In genomic region chr5:159605585-159605984, GRCh38 we compare ENCODE assay signal across 1 cellular context.
TF ChIP-seq lines count a peak whose summit lies in the region.

No MANE protein-coding gene starts in this region.

TF ChIP-seq in H1, 55 proteins besides CTCF, POLR2A, EP300 and RAD21:
- TF ChIP-seq NANOG (IDR thresholded peaks at IDR 0.05; ENCODE audit: insufficient read depth, low read depth, low read length, poor library complexity, severe bottlenecking) = no peak
- no peak for TF ChIP-seq SIRT6 (IDR thresholded peaks at IDR 0.05; ENCODE audit: low read length)
- no peak for TF ChIP-seq CHD1 (IDR thresholded peaks at IDR 0.05; ENCODE audit: low read depth, low read length)
- TF ChIP-seq CHD2 (IDR thresholded peaks at IDR 0.05; ENCODE audit: low read length) = no peak
- TF ChIP-seq MAX (IDR thresholded peaks at IDR 0.05) = no peak
- TF ChIP-seq YY1 (IDR thresholded peaks at IDR 0.05; ENCODE audit: low read depth, low read length) = no peak
- no peak for TF ChIP-seq RBBP5 (IDR thresholded peaks at IDR 0.05; ENCODE audit: borderline replicate concordance, low read depth, low read length)
- TF ChIP-seq CEBPB (IDR thresholded peaks at IDR 0.05; ENCODE audit: low read depth, low read length) = no peak
- no peak for TF ChIP-seq BCL11A (IDR thresholded peaks at IDR 0.05; ENCODE audit: low read depth in 2 of 2, low read length in 2 of 2)
- TF ChIP-seq SP1 (IDR thresholded peaks at IDR 0.05; ENCODE audit: low read depth, low read length) = no peak
- TF ChIP-seq RFX5 (IDR thresholded peaks at IDR 0.05; ENCODE audit: borderline replicate concordance, low read depth, low read length) = no peak
- no peak for TF ChIP-seq TBP (IDR thresholded peaks at IDR 0.05; ENCODE audit: low read depth, low read length)
- no peak for TF ChIP-seq SP4 (IDR thresholded peaks at IDR 0.05; ENCODE audit: low read length)
- no peak for TF ChIP-seq EGR1 (IDR thresholded peaks at IDR 0.05; ENCODE audit: borderline replicate concordance, low read depth, low read length)
- no peak for TF ChIP-seq NRF1 (IDR thresholded peaks at IDR 0.05; ENCODE audit: low read depth, low read length)
TF ChIP-seq in H1: peak in this region for 0.
